Comparison of ENCODE assay signal across 12 cellular contexts in genomic region chr9:110744753-110745522, GRCh38.
DNase-seq lines count a peak whose midpoint lies in the region; ATAC-seq and TF ChIP-seq lines count a peak whose summit lies in the region.
"Had no signal": no experiment of that assay in that cellular context is flagged by ENCODE, and none has a peak within 500 bp of the region (broad histone marks: within the 10 kb centered on the region; RNA-seq: fewer than 3 reads in every experiment).

No MANE protein-coding gene starts in this region.

- H3K4me3 ChIP-seq in A673 (ENCODE audit: low read depth, low read length, poor library complexity, severe bottlenecking) (no peak overlapping the region), epithelial cell of proximal tubule (ENCODE audit: low read depth, low read length) (no peak overlapping the region), muscle layer of duodenum (ENCODE audit: low read depth in 1 of 2, low read length in 2 of 2) (no peak overlapping the region)

- peak; percentile 72 for DNase-seq in A673 (ENCODE audit: low spot score)
- DNase-seq in M059J (ENCODE audit: low read depth) = peak; percentile 99
- peak; percentile 98 for DNase-seq in epithelial cell of proximal tubule (ENCODE audit: low read depth)
- DNase-seq in stimulated activated naive CD4-positive, alpha-beta T cell (lab: John Stamatoyannopoulos, UW) = no peak
- DNase-seq in GF-D8 (lab: John Stamatoyannopoulos, UW) = no peak
- no peak for DNase-seq in COR-L47 (lab: John Stamatoyannopoulos, UW)
- DNase-seq: activated gamma-delta T cell; CD8-positive, alpha-beta memory T cell; natural killer cell; NCI-H82 had no signal

- intact Hi-C loops in A673 (cut with micrococcal nuclease; ENCODE audit: unreplicated experiment) = no loop called here

- H3K4me1 ChIP-seq in A673 (ENCODE audit: insufficient read depth, low read length, poor library complexity, severe bottlenecking) = peaks cover 9% of the 10 kb centered on the region
- H3K4me1 ChIP-seq in muscle layer of duodenum (ENCODE audit: control insufficient read depth in 1 of 2, insufficient read depth in 2 of 2, low read length in 2 of 2) = no peaks in the 10 kb centered on the region

- POLR2A ChIA-PET in A673 (lab: Charles Lee; ENCODE audit: low non-redundant PET) = no interaction called here

- H3K27ac ChIP-seq in A673 (ENCODE audit: low read depth, low read length, poor library complexity, severe bottlenecking) = no peak overlapping the region
- peak overlapping the region; percentile 45 for H3K27ac ChIP-seq in muscle layer of duodenum (ENCODE audit: low read length)

- no peaks in the 10 kb centered on the region for H3K9me3 ChIP-seq in A673 (ENCODE audit: low read depth, low read length, poor library complexity, severe bottlenecking)
- H3K9me3 ChIP-seq in muscle layer of duodenum (ENCODE audit: control insufficient read depth in 1 of 2, low read length in 2 of 2) = no peaks in the 10 kb centered on the region

- no TSS peak for BruUV-seq in A673 (replicated peaks; lab: Mats Ljungman, UMichigan)

- H3K27me3 ChIP-seq in A673 (replicated peaks; ENCODE audit: insufficient read depth, low read depth, low read length, poor library complexity) (no peaks in the 10 kb centered on the region), muscle layer of duodenum (ENCODE audit: low read depth, low read length) (no peaks in the 10 kb centered on the region)

- H3K36me3 ChIP-seq in A673 (ENCODE audit: insufficient read depth, low read length, poor library complexity, severe bottlenecking) = no peaks in the 10 kb centered on the region
- H3K36me3 ChIP-seq in muscle layer of duodenum (ENCODE audit: control insufficient read depth in 1 of 2, insufficient read depth in 2 of 2, low read length in 2 of 2) = peaks cover 0 to 12% of the 10 kb centered on the region in 2 donors

- no peak for ATAC-seq in GM19023 (IDR thresholded peaks at IDR 0.05; ENCODE audit: unreplicated experiment)
- ATAC-seq: natural killer cell had no signal

- no peak for TF ChIP-seq CTCF in A673 (conservative IDR thresholded peaks at IDR 0.05; ENCODE audit: low read depth, low read length)
- TF ChIP-seq CTCF in epithelial cell of proximal tubule (conservative IDR thresholded peaks at IDR 0.05; ENCODE audit: low read depth, low read length) = no peak

- CTCF ChIA-PET in A673 (lab: Charles Lee) = no interaction called here

Comparison
In these comparisons a context has a peak if more than half of its experiments do, and no peak if none do; other contexts are left out.
1. DNase-seq: peak in A673 (single experiment), M059J (single experiment) and epithelial cell of proximal tubule (single experiment); none in stimulated activated naive CD4-positive, alpha-beta T cell (0 of 6), GF-D8 (single experiment) and COR-L47 (single experiment).